In the genomic region with DNA sequence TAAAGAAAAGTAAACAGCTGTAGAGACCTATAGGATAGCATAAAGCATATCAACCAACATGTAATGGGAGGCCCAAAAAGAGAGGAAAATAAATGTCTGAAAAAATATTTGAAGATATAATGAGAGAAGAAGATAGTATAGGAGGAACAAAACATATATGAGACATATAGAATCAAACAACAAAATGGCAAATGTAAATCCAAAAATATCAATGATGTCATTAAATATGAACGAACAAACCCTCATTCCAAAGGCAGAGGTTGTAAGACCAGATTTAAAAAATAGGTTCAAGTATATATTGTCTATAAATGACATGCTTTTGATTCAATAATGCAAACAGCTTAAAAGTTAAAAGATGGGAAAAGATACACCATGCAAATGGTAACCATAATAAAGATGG, we compare ENCODE assay signal across 28 cellular contexts.
"Had no signal": no experiment of that assay in that cellular context is flagged by ENCODE, and none has a peak within 500 bp of the region (broad histone marks: within the 10 kb centered on the region; RNA-seq: fewer than 3 reads in every experiment).

No MANE protein-coding gene starts in this region.

- H3K9me3 ChIP-seq: colonic mucosa, esophagus squamous epithelium, gastrocnemius medialis, gastroesophageal sphincter had no signal

- H3K4me1 ChIP-seq: colonic mucosa, esophagus muscularis mucosa, foreskin keratinocyte, gastroesophageal sphincter, heart left ventricle had no signal

- ATAC-seq: effector memory CD8-positive, alpha-beta T cell; esophagus mucosa; foreskin keratinocyte; gastrocnemius medialis; gastroesophageal sphincter; heart left ventricle; heart right ventricle had no signal

- H3K36me3 ChIP-seq: colonic mucosa, esophagus muscularis mucosa, esophagus squamous epithelium, gastrocnemius medialis, gastroesophageal sphincter, heart left ventricle, heart right ventricle had no signal

- H3K27me3 ChIP-seq: colonic mucosa, dorsolateral prefrontal cortex, esophagus muscularis mucosa, esophagus squamous epithelium, foreskin keratinocyte, gastrocnemius medialis, gastroesophageal sphincter, heart left ventricle, heart right ventricle had no signal

- DNase-seq: colonic mucosa; cortex of kidney; dermis blood vessel endothelial cell; dorsolateral prefrontal cortex; effector CD4-positive, alpha-beta T cell; effector CD8-positive, alpha-beta T cell; effector memory CD4-positive, alpha-beta T cell; effector memory CD8-positive, alpha-beta T cell; endodermal cell; erythroblast; esophagus squamous epithelium; foreskin fibroblast; foreskin keratinocyte; foreskin melanocyte; gastrocnemius medialis; glutamatergic neuron; head of caudate nucleus; heart left ventricle; heart right ventricle had no signal

- FAIRE-seq: colon, endometrium, endothelial cell of umbilical vein, frontal cortex had no signal

- H3K27ac ChIP-seq: colonic mucosa, coronary artery, dorsolateral prefrontal cortex, epithelial cell of prostate, esophagus muscularis mucosa, esophagus squamous epithelium, foreskin keratinocyte, gastrocnemius medialis, gastroesophageal sphincter, heart left ventricle, heart right ventricle had no signal

- H3K4me3 ChIP-seq: colonic mucosa, coronary artery, dorsolateral prefrontal cortex, esophagus muscularis mucosa, esophagus squamous epithelium, gastrocnemius medialis, gastroesophageal sphincter, heart left ventricle, heart right ventricle had no signal
